Comparison of ENCODE assay signal across 8 cellular contexts in genomic region chr17:78779848-78780247, GRCh38. TPM values are rescaled to one million over a fixed set of nuclear protein-coding genes. Genes with fewer than 3 reads are reported as not detected.
A peak's percentile ranks its signal among the peaks of the same experiment; 100 is the strongest.
DNase-seq lines count a peak whose midpoint lies in the region; ATAC-seq and TF ChIP-seq lines count a peak whose summit lies in the region.

No MANE protein-coding gene starts in this region.

- H3K36me3 ChIP-seq in CD8-positive, alpha-beta T cell (ENCODE audit: insufficient read depth, low read length), result no peaks in the 10 kb centered on the region
- H3K36me3 ChIP-seq in mucosa of rectum (ENCODE audit: control insufficient read depth in 2 of 2, insufficient read depth in 2 of 2, low read length in 2 of 2), result no peaks in the 10 kb centered on the region

- peak in 6 of 7 experiments; percentile 41 to 76 (median 64) for DNase-seq in CD8-positive, alpha-beta T cell
- DNase-seq in NCI-H128 (lab: John Stamatoyannopoulos, UW; ENCODE audit: unreplicated experiment) (peak; percentile 8), sciatic nerve (ENCODE audit: low spot score) (no peak)
- peak; percentile 83 for DNase-seq in activated naive CD4-positive, alpha-beta T cell treated with anti-CD3 and anti-CD28 coated beads for 36 hours

- H3K9ac ChIP-seq in mucosa of rectum (ENCODE audit: low read depth in 1 of 2, low read length in 2 of 2), result peak overlapping the region; percentile 60 to 62

- H3K27ac ChIP-seq in CD8-positive, alpha-beta T cell (ENCODE audit: low read depth, low read length), result peak overlapping the region; percentile 86
- peak overlapping the region; percentile 73 to 78 for H3K27ac ChIP-seq in mucosa of rectum (ENCODE audit: low read depth in 2 of 2, low read length in 2 of 2)

- H3K27ac Mint-ChIP-seq in CD8-positive, alpha-beta T cell, result peak overlapping the region; percentile 99
- H3K27ac Mint-ChIP-seq in activated naive CD4-positive, alpha-beta T cell treated with anti-CD3 and anti-CD28 coated beads for 36 hours, result peak overlapping the region; percentile 97

- peak; percentile 37 for ATAC-seq in CD8-positive, alpha-beta T cell
- ATAC-seq in HG02970 (IDR thresholded peaks at IDR 0.05; ENCODE audit: low FRiP score, unreplicated experiment) (no peak), HG03439 (IDR thresholded peaks at IDR 0.05; ENCODE audit: unreplicated experiment) (no peak), sciatic nerve (no peak), GM19351 (IDR thresholded peaks at IDR 0.05; ENCODE audit: unreplicated experiment) (no peak)

- no peaks in the 10 kb centered on the region for H3K9me3 ChIP-seq in CD8-positive, alpha-beta T cell (ENCODE audit: low read length)
- H3K9me3 ChIP-seq in mucosa of rectum (ENCODE audit: control insufficient read depth in 2 of 2, low read length in 2 of 2), result no peaks in the 10 kb centered on the region

- peak overlapping the region; percentile 61 for H3K4me3 ChIP-seq in CD8-positive, alpha-beta T cell (ENCODE audit: low read depth, low read length)
- H3K4me3 ChIP-seq in mucosa of rectum (ENCODE audit: low read length in 2 of 2), result peak overlapping the region; percentile 23 to 35

- TF ChIP-seq CTCF in CD8-positive, alpha-beta T cell (IDR thresholded peaks at IDR 0.05), result peak; percentile 44

- no peaks in the 10 kb centered on the region for H3K9me3 Mint-ChIP-seq in CD8-positive, alpha-beta T cell
- H3K9me3 Mint-ChIP-seq in activated naive CD4-positive, alpha-beta T cell treated with anti-CD3 and anti-CD28 coated beads for 36 hours, result no peaks in the 10 kb centered on the region

- CTCF ChIA-PET in CD8-positive, alpha-beta T cell (lab: Charles Lee), result interaction anchor here (0.8 to 2.6 kb wide), 14 partner anchors 10 to 530 kb away, joined by 3 to 18 read pairs (median 4); no protein-coding TSS in a partner anchor
- CTCF ChIA-PET in activated naive CD4-positive, alpha-beta T cell treated with anti-CD3 and anti-CD28 coated beads for 36 hours (lab: Charles Lee), result interaction anchor here (0.5 to 2.0 kb wide), 6 partner anchors 9 to 45 kb away, joined by 3 to 7 read pairs (median 4); no protein-coding TSS in a partner anchor

- H3K27me3 Mint-ChIP-seq in CD8-positive, alpha-beta T cell (ENCODE audit: low read depth), result no peaks in the 10 kb centered on the region
- no peaks in the 10 kb centered on the region for H3K27me3 Mint-ChIP-seq in activated naive CD4-positive, alpha-beta T cell treated with anti-CD3 and anti-CD28 coated beads for 36 hours (ENCODE audit: low read depth)

- intact Hi-C loops in CD8-positive, alpha-beta T cell (cut with DNase I, micrococcal nuclease), result loop anchor here (1.0 to 10.0 kb wide), 6 partner anchors 21 to 1482 kb away; partner anchors contain the start of genes RNF213 (in 1 of the 2) and TMC8 (in 1 of the 2)
- intact Hi-C loops in activated naive CD4-positive, alpha-beta T cell treated with anti-CD3 and anti-CD28 coated beads for 36 hours (cut with micrococcal nuclease), result loop anchor here (1.0 to 10.0 kb wide), 9 partner anchors 8 to 1325 kb away; partner anchors contain the start of gene TMC8
- intact Hi-C loops in sciatic nerve (cut with DNase I), result no loop called here

- POLR2A ChIA-PET in CD8-positive, alpha-beta T cell (lab: Charles Lee), result interaction anchor here (0.7 to 3.5 kb wide), 15 partner anchors 9 to 60 kb away, joined by 3 to 21 read pairs (median 4); partner anchors contain the start of gene USP36

- H3K4me1 ChIP-seq in CD8-positive, alpha-beta T cell (ENCODE audit: insufficient read depth, low read length), result peaks cover 61% of the 10 kb centered on the region
- H3K4me1 ChIP-seq in mucosa of rectum (ENCODE audit: control insufficient read depth in 2 of 2, insufficient read depth in 2 of 2, low read length in 2 of 2), result peaks cover 14 to 16% of the 10 kb centered on the region in 2 donors

- H3K36me3 Mint-ChIP-seq in CD8-positive, alpha-beta T cell, result peaks cover 31% of the 10 kb centered on the region
- H3K36me3 Mint-ChIP-seq in activated naive CD4-positive, alpha-beta T cell treated with anti-CD3 and anti-CD28 coated beads for 36 hours (ENCODE audit: low read depth), result peaks cover 9% of the 10 kb centered on the region

- H3K27me3 ChIP-seq in CD8-positive, alpha-beta T cell (ENCODE audit: insufficient read depth, low read length), result no peaks in the 10 kb centered on the region
- H3K27me3 ChIP-seq in mucosa of rectum (ENCODE audit: control insufficient read depth in 2 of 2, insufficient read depth in 2 of 2, low read length in 2 of 2), result no peaks in the 10 kb centered on the region

- H3K4me3 Mint-ChIP-seq in CD8-positive, alpha-beta T cell, result peak overlapping the region; percentile 93
- peak overlapping the region; percentile 82 for H3K4me3 Mint-ChIP-seq in activated naive CD4-positive, alpha-beta T cell treated with anti-CD3 and anti-CD28 coated beads for 36 hours

- peaks cover 57% of the 10 kb centered on the region for H3K4me1 Mint-ChIP-seq in CD8-positive, alpha-beta T cell (ENCODE audit: low read depth)
- peaks cover 51% of the 10 kb centered on the region for H3K4me1 Mint-ChIP-seq in activated naive CD4-positive, alpha-beta T cell treated with anti-CD3 and anti-CD28 coated beads for 36 hours (ENCODE audit: low read depth)

RNA-seq across cellular contexts. Expression of gene CYTH1, which starts 2.2 kb away (rescaled TPM):
- total RNA-seq in CD8-positive, alpha-beta T cell, result 100 to 1,000 TPM; 475 to 490 TPM
- 100 to 1,000 TPM; 145 to 149 TPM for total RNA-seq in activated naive CD4-positive, alpha-beta T cell treated with anti-CD3 and anti-CD28 coated beads for 36 hours
- 75.9 TPM for total RNA-seq in sciatic nerve
